In genomic region chr5:139659673-139660072, GRCh38 we compare ENCODE assay signal across 9 cellular contexts. TPM values are rescaled to one million over a fixed set of nuclear protein-coding genes. Genes with fewer than 3 reads are reported as not detected.
DNase-seq lines count a peak whose midpoint lies in the region; ATAC-seq and TF ChIP-seq lines count a peak whose summit lies in the region.
"Had no signal": no experiment of that assay in that cellular context is flagged by ENCODE, and none has a peak within 500 bp of the region (broad histone marks: within the 10 kb centered on the region; RNA-seq: fewer than 3 reads in every experiment).

No MANE protein-coding gene starts in this region.

- no peak for TF ChIP-seq CTCF in GM12864 (IDR thresholded peaks at IDR 0.05; ENCODE audit: low read depth, low read length, missing control alignments)
- no peak for TF ChIP-seq CTCF in right atrium auricular region (IDR thresholded peaks at IDR 0.05)

- H3K27me3 ChIP-seq in right atrium auricular region (no peaks in the 10 kb centered on the region), skeletal muscle satellite cell (ENCODE audit: control insufficient read depth, insufficient read depth, low read length) (no peaks in the 10 kb centered on the region), HAP-1 (ENCODE audit: low read depth) (no peaks in the 10 kb centered on the region)

- H3K36me3 ChIP-seq in right atrium auricular region (no peaks in the 10 kb centered on the region), skeletal muscle satellite cell (ENCODE audit: insufficient read depth, low read length) (peaks cover 21% of the 10 kb centered on the region), HAP-1 (replicated peaks) (no peaks in the 10 kb centered on the region)

- H3K4me1 ChIP-seq in right atrium auricular region, result peaks cover 0 to 100% of the 10 kb centered on the region in 2 donors
- H3K4me1 ChIP-seq in skeletal muscle satellite cell (ENCODE audit: control insufficient read depth, insufficient read depth, low read length), result peaks cover 96% of the 10 kb centered on the region
- H3K4me1 ChIP-seq in HAP-1, result no peaks in the 10 kb centered on the region

- in situ Hi-C loops in HAP-1 (cut with MboI; ENCODE audit: low sequenced_read_pairs), result no loop called here

- H3K9ac ChIP-seq in skeletal muscle satellite cell (ENCODE audit: low read depth, low read length), result peak overlapping the region; percentile 79

- DNase-seq in GM12864 (ENCODE audit: low read depth) (no peak), right atrium auricular region (ENCODE audit: low spot score) (no peak), HAP-1 (ENCODE audit: low spot score in 2 of 2) (no peak), GM19240 (ENCODE audit: insufficient read length, low spot score) (no peak)
- DNase-seq in activated T-cell treated with anti-CD3 and anti-CD28 coated beads, Interleukin-2, amount 50 U/mL, for 1 hour, result no peak
- DNase-seq: activated naive CD4-positive, alpha-beta T cell treated with anti-CD3 and anti-CD28 coated beads, Interleukin-2, amount 10 ng/mL, durations not matched to agents 7 days and 5 days had no signal

- H3K9me3 ChIP-seq in right atrium auricular region (no peaks in the 10 kb centered on the region), skeletal muscle satellite cell (replicated peaks; ENCODE audit: low read length) (no peaks in the 10 kb centered on the region), HAP-1 (no peaks in the 10 kb centered on the region)

- peak overlapping the region; percentile 92 for H3K4me2 ChIP-seq in skeletal muscle satellite cell (ENCODE audit: low read length)

- peak overlapping the region; percentile 43 for H3K4me3 ChIP-seq in GM12864 (ENCODE audit: low read depth, low read length)
- H3K4me3 ChIP-seq in right atrium auricular region, result peak overlapping the region; percentile 17 to 40
- H3K4me3 ChIP-seq in skeletal muscle satellite cell (ENCODE audit: low read length), result peak overlapping the region; percentile 68
- no peak overlapping the region for H3K4me3 ChIP-seq in HAP-1

- H3K27ac ChIP-seq in angular gyrus (ENCODE audit: low read depth, low read length) (peak overlapping the region; percentile 98), right atrium auricular region (peak overlapping the region; percentile 94 to 97)

- ATAC-seq in GM21526 (IDR thresholded peaks at IDR 0.05; ENCODE audit: low FRiP score, unreplicated experiment), result no peak

RNA-seq across cellular contexts. Expression of gene CXXC5, which starts 11.5 kb away (rescaled TPM):
- total RNA-seq in right atrium auricular region, result 10 to 100 TPM; 57.9 to 59.5 TPM
- 101 and 157 TPM in 2 replicates for total RNA-seq in skeletal muscle satellite cell (2012; rRNA removed)
